ENCODE assay signal across 9 cellular contexts in the genomic region with DNA sequence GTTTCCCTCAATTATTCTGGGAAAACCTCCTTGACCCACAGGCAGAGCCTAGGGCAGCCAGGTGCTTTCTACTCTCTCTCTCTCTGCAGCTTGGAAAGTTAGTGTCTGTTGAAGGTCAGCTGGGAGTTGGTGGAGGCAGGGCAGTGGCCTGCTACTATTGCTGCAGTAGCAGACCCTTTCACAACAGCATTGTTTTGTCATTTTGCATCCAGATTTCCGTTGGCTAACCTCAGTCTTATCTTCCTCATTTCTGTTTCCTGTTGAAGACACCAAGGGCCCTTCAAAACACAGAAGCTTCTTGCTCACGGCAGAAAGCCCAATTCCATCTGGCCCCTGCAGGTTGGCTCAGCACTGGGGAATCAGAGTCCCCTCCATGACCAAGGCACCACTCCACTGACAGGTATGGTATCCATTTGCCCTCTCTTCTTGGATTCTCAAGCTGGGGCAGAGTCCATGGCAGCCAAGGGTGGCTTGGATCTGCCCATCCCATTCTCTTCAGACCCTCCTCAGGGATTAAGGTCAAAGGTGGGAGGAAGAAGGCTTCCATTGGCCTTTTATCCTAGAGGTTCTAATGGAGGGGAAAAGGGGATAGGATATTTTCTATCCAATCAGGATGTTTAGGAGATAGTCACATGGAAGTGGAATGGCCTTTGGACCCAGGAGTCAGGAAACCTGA. TPM values are rescaled to one million over a fixed set of nuclear protein-coding genes. Genes with fewer than 3 reads are reported as not detected.
DNase-seq lines count a peak whose midpoint lies in the region; ATAC-seq, FAIRE-seq and TF ChIP-seq lines count a peak whose summit lies in the region.
"Had no signal": no experiment of that assay in that cellular context is flagged by ENCODE, and none has a peak within 500 bp of the region (broad histone marks: within the 10 kb centered on the region; RNA-seq: fewer than 3 reads in every experiment).

No MANE protein-coding gene starts in this region.

- no peaks in the 10 kb centered on the region for H3K9me3 ChIP-seq in right lobe of liver
- no peaks in the 10 kb centered on the region for H3K9me3 ChIP-seq in HepG2 (ENCODE audit: low read length)
- no peaks in the 10 kb centered on the region for H3K9me3 ChIP-seq in upper lobe of left lung
- H3K9me3 ChIP-seq in WERI-Rb-1 (ENCODE audit: severe bottlenecking) = no peaks in the 10 kb centered on the region

- H3K27me3 Mint-ChIP-seq in effector memory CD8-positive, alpha-beta T cell = no peaks in the 10 kb centered on the region
- no peaks in the 10 kb centered on the region for H3K27me3 Mint-ChIP-seq in progenitor cell of endocrine pancreas

- H3K4me3 Mint-ChIP-seq in effector memory CD8-positive, alpha-beta T cell = peak overlapping the region; percentile 57 to 59
- H3K4me3 Mint-ChIP-seq in progenitor cell of endocrine pancreas (ENCODE audit: low read depth) = no peak overlapping the region

- peak overlapping the region in 1 of 3 donors; percentile 50 for H3K27ac ChIP-seq in right lobe of liver
- no peak overlapping the region for H3K27ac ChIP-seq in HepG2 (ENCODE audit: extremely low read length, insufficient read depth, low read length)
- H3K27ac ChIP-seq in upper lobe of left lung = peak overlapping the region; percentile 60 to 84 (median 74)
- H3K27ac ChIP-seq in WERI-Rb-1 = no peak overlapping the region

- H3K27ac Mint-ChIP-seq in effector memory CD8-positive, alpha-beta T cell = peak overlapping the region; percentile 20 to 72
- no peak overlapping the region for H3K27ac Mint-ChIP-seq in progenitor cell of endocrine pancreas

- FAIRE-seq in HepG2 (lab: Jason Lieb, UNC) = no peak

- TF ChIP-seq POLR2A in right lobe of liver (IDR thresholded peaks at IDR 0.05) (peak; percentile 33), HepG2 (IDR thresholded peaks at IDR 0.05; ENCODE audit: insufficient read depth in 1 of 2, low read depth in 2 of 2, low read length in 2 of 2) (no peak), upper lobe of left lung (IDR thresholded peaks at IDR 0.05) (peak in 1 of 4 donors; percentile 48)

- H3K36me3 ChIP-seq in right lobe of liver = no peaks in the 10 kb centered on the region
- no peaks in the 10 kb centered on the region for H3K36me3 ChIP-seq in HepG2 (replicated peaks in 1 of 2; ENCODE audit: control insufficient read depth in 1 of 2, insufficient read depth in 2 of 2, low read length in 2 of 2)
- H3K36me3 ChIP-seq in upper lobe of left lung = no peaks in the 10 kb centered on the region
- H3K36me3 ChIP-seq in WERI-Rb-1 = no peaks in the 10 kb centered on the region

- H3K9ac ChIP-seq in HepG2 (ENCODE audit: insufficient read depth, low read depth, low read length) = no peak overlapping the region

- H3K9me3 Mint-ChIP-seq in effector memory CD8-positive, alpha-beta T cell = no peaks in the 10 kb centered on the region
- H3K9me3 Mint-ChIP-seq in progenitor cell of endocrine pancreas (ENCODE audit: low read depth) = peaks cover 22% of the 10 kb centered on the region

- H3K79me2 ChIP-seq in HepG2 (ENCODE audit: insufficient read depth, low read length) = no peaks in the 10 kb centered on the region

- WGBS in right lobe of liver (ENCODE audit: insufficient coverage, low coverage, low lambda C conversion rate, missing lambda C conversion rate) = 19% methylated on average over 2 of the region's 2 CpGs
- WGBS in HepG2 (ENCODE audit: low lambda C conversion rate) = no CpG with 5 or more reads among the region's 2 CpGs
- WGBS in upper lobe of left lung, 2 donors = 17 to 22% methylated on average over 2 of the region's 2 CpGs

- no peak for TF ChIP-seq EP300 in HepG2 (IDR thresholded peaks at IDR 0.05; ENCODE audit: low read depth in 2 of 2, low read length in 2 of 2)
- no peak for TF ChIP-seq EP300 in HepG2 (CRISPR knock-in tag; IDR thresholded peaks at IDR 0.05; ENCODE audit: borderline replicate concordance)
- TF ChIP-seq EP300 in upper lobe of left lung (IDR thresholded peaks at IDR 0.05) = peak in 1 of 4 donors; percentile 19

- no TSS peak for BruUV-seq in HepG2 (replicated peaks; lab: Mats Ljungman, UMichigan)

- POLR2A ChIA-PET in HepG2 (lab: Yijun Ruan, JAX) = no interaction called here

- CTCF ChIA-PET in HepG2 (lab: Yijun Ruan, JAX; ENCODE audit: low intra/inter-chr PET ratio, low total read pairs) = no interaction called here

- H3K4me1 ChIP-seq in right lobe of liver (no peaks in the 10 kb centered on the region), HepG2 (ENCODE audit: insufficient read depth, low read length) (no peaks in the 10 kb centered on the region), upper lobe of left lung (peaks cover 0 to 18% (median 1%) of the 10 kb centered on the region in 4 donors)

- H3K4me2 ChIP-seq in HepG2 (ENCODE audit: low read depth, low read length) = no peak overlapping the region

- no peak for TF ChIP-seq RAD21 in HepG2 (CRISPR knock-in tag; IDR thresholded peaks at IDR 0.05)

- H2AFZ ChIP-seq in HepG2 (ENCODE audit: low read length) = no peak overlapping the region

- intact Hi-C loops in right lobe of liver (cut with DNase I) = no loop called here
- intact Hi-C loops in HepG2 (cut with micrococcal nuclease; ENCODE audit: unreplicated experiment) = no loop called here

- H3K27me3 ChIP-seq in right lobe of liver (no peaks in the 10 kb centered on the region), HepG2 (ENCODE audit: control insufficient read depth in 1 of 2, insufficient read depth in 2 of 2, low read length in 2 of 2) (no peaks in the 10 kb centered on the region), upper lobe of left lung (no peaks in the 10 kb centered on the region), WERI-Rb-1 (ENCODE audit: insufficient read depth, low read depth, severe bottlenecking) (peaks cover 32% of the 10 kb centered on the region)

- peak in 2 of 3 donors; percentile 32 to 55 for DNase-seq in right lobe of liver
- no peak for DNase-seq in HepG2 (ENCODE audit: low spot score)
- no peak for DNase-seq in effector memory CD8-positive, alpha-beta T cell
- DNase-seq in upper lobe of left lung = peak in 1 of 2 donors; percentile 63
- no peak for DNase-seq in progenitor cell of endocrine pancreas (ENCODE audit: low spot score, unreplicated experiment)
- DNase-seq in WERI-Rb-1 = no peak
- no peak for DNase-seq in activated T-cell treated with anti-CD3 and anti-CD28 coated beads, Interleukin-2, amount 50 U/mL, for 48 hours

- no peaks in the 10 kb centered on the region for H3K36me3 Mint-ChIP-seq in effector memory CD8-positive, alpha-beta T cell (ENCODE audit: insufficient read depth)
- no peaks in the 10 kb centered on the region for H3K36me3 Mint-ChIP-seq in progenitor cell of endocrine pancreas (ENCODE audit: insufficient read depth)

- no peak for TF ChIP-seq CTCF in right lobe of liver (IDR thresholded peaks at IDR 0.05)
- no peak for TF ChIP-seq CTCF in HepG2 (CRISPR knock-in tag; IDR thresholded peaks at IDR 0.05)
- no peak for TF ChIP-seq CTCF in upper lobe of left lung (IDR thresholded peaks at IDR 0.05)
- TF ChIP-seq CTCF in progenitor cell of endocrine pancreas (IDR thresholded peaks at IDR 0.05; ENCODE audit: unreplicated experiment) = no peak
- TF ChIP-seq CTCF in WERI-Rb-1 (IDR thresholded peaks at IDR 0.05; ENCODE audit: low read depth, low read length) = no peak

- peaks cover 21 to 52% of the 10 kb centered on the region in 2 donors for H3K4me1 Mint-ChIP-seq in effector memory CD8-positive, alpha-beta T cell (ENCODE audit: low read depth in 2 of 2)
- peaks cover 4% of the 10 kb centered on the region for H3K4me1 Mint-ChIP-seq in progenitor cell of endocrine pancreas (ENCODE audit: low read depth)

- H3K4me3 ChIP-seq in right lobe of liver (peak overlapping the region in 1 of 3 donors; percentile 14), HepG2 (replicated peaks in 1 of 3; ENCODE audit: insufficient read depth in 1 of 3, low read depth in 2 of 3, low read length in 3 of 3) (no peak overlapping the region), upper lobe of left lung (peak overlapping the region in 3 of 4 donors; percentile 16 to 31 (median 17)), WERI-Rb-1 (ENCODE audit: low read depth, low read length) (no peak overlapping the region)

- in situ Hi-C loops in HepG2 (cut with HindIII; ENCODE audit: extremely low pct_ligation_motif_present, low pct_unique_long_range_greater_than_20kb) = no loop called here

- ATAC-seq in right lobe of liver (peak; percentile 57 to 64 (median 60)), HepG2 (no peak), HG03575 (IDR thresholded peaks at IDR 0.05; ENCODE audit: extremely low read depth, insufficient number of reproducible peaks, low FRiP score, unreplicated experiment) (peak; percentile 27), upper lobe of left lung (ENCODE audit: low FRiP score in 2 of 2) (peak; percentile 65 to 73)
- ATAC-seq in effector memory CD8-positive, alpha-beta T cell (replicated peaks) = peak; percentile 55

- H4K20me1 ChIP-seq in HepG2 (ENCODE audit: insufficient read depth, low read length) = no peaks in the 10 kb centered on the region

RNA-seq across cellular contexts. Expression of gene VSIG4, which starts 24.6 kb away (rescaled TPM):
- total RNA-seq in right lobe of liver = 10 to 100 TPM; 16.9 to 50.2 (median 31.4) TPM
- total RNA-seq in HepG2 (2016; rRNA removed; fragmentation: Illumina TruSeq; extraction: Trizol) = not detected in 2 replicates
- total RNA-seq in HepG2 (2016; cell fraction: cytosol; rRNA removed; fragmentation: Illumina TruSeq; extraction: Trizol; ENCODE audit: low read depth) = not detected in 2 replicates
- not detected in 2 replicates for total RNA-seq in HepG2 (2016; cell fraction: insoluble cytoplasmic fraction; rRNA removed; fragmentation: Illumina TruSeq; extraction: Trizol)
- total RNA-seq in HepG2 (2016; cell fraction: membrane; rRNA removed; fragmentation: Illumina TruSeq; extraction: Trizol) = not detected in 2 replicates
- total RNA-seq in HepG2 (2016; cell fraction: nucleus; rRNA removed; fragmentation: Illumina TruSeq; extraction: Trizol) = not detected in 2 replicates
- not detected in 2 replicates for polyA plus RNA-seq in HepG2 (2011; rRNA removed)
- polyA plus RNA-seq in HepG2 (2011; cell fraction: cytosol; rRNA removed) = not detected in 2 replicates
- polyA plus RNA-seq in HepG2 (2011; cell fraction: nucleus; rRNA removed) = not detected in 2 replicates
- polyA plus RNA-seq in HepG2 (2012) = not detected in 2 replicates
- not detected in 2 replicates for polyA plus RNA-seq in HepG2 (2016; cell fraction: cytosol; fragmentation: Illumina TruSeq; extraction: Trizol; ENCODE audit: low read depth)
- polyA plus RNA-seq in HepG2 (2016; cell fraction: insoluble cytoplasmic fraction; fragmentation: Illumina TruSeq; extraction: Trizol; ENCODE audit: low read depth) = not detected in 2 replicates
- not detected in 2 replicates for polyA plus RNA-seq in HepG2 (2016; cell fraction: membrane; fragmentation: Illumina TruSeq; extraction: Trizol; ENCODE audit: low read depth)
- polyA plus RNA-seq in HepG2 (2016; cell fraction: nucleus; fragmentation: Illumina TruSeq; extraction: Trizol; ENCODE audit: insufficient read depth, low read depth) = not detected in 2 replicates
- polyA minus RNA-seq in HepG2 (2011; rRNA and poly(A)+ RNA removed; ENCODE audit: low replicate concordance) = not detected in 2 replicates
- not detected in 2 replicates for polyA minus RNA-seq in HepG2 (2011; cell fraction: cytosol; rRNA and poly(A)+ RNA removed)
- not detected in 2 replicates for polyA minus RNA-seq in HepG2 (2011; cell fraction: nucleus; rRNA and poly(A)+ RNA removed)
- total RNA-seq in upper lobe of left lung = 100 to 1,000 TPM in 5 of 6 donors, 10 to 100 TPM in 1; 98.0 to 392 (median 261) TPM
- not detected in 2 replicates for total RNA-seq in progenitor cell of endocrine pancreas
- polyA plus RNA-seq: BJ had no signal

Comparison
In these comparisons a context has a peak if more than half of its experiments do, and no peak if none do; other contexts are left out.
1. DNase-seq: peak in right lobe of liver (2 of 3); none in HepG2 (single experiment), effector memory CD8-positive, alpha-beta T cell (0 of 3), progenitor cell of endocrine pancreas (single experiment), WERI-Rb-1 (single experiment) and activated T-cell treated with anti-CD3 and anti-CD28 coated beads, Interleukin-2, amount 50 U/mL, for 48 hours (0 of 2).
2. RNA of gene VSIG4, which starts 24.6 kb away (total RNA-seq): 98.0 to 392 TPM in upper lobe of left lung and 16.9 to 50.2 TPM in right lobe of liver; not detected in HepG2 and not detected in progenitor cell of endocrine pancreas; every median in the first group is over 10 times any median in the second.
3. H3K27ac ChIP-seq: peak in upper lobe of left lung (4 of 4); none in HepG2 (single experiment) and WERI-Rb-1 (single experiment).
4. H3K4me3 ChIP-seq: peak in upper lobe of left lung (3 of 4); none in HepG2 (0 of 3) and WERI-Rb-1 (single experiment).